Comparison of ENCODE assay signal across 8 cellular contexts in genomic region chr13:75762066-75762937, GRCh38.
DNase-seq lines count a peak whose midpoint lies in the region; ATAC-seq and TF ChIP-seq lines count a peak whose summit lies in the region.

No MANE protein-coding gene starts in this region.

- H3K27ac ChIP-seq in smooth muscle cell (ENCODE audit: low read depth): peak overlapping the region; percentile 92

- peak in 27 of 34 experiments; percentile 1 to 69 (median 23) for DNase-seq in T-cell
- peak; percentile 83 for DNase-seq in fibroblast of villous mesenchyme (ENCODE audit: low read depth)
- DNase-seq in smooth muscle cell (lab: John Stamatoyannopoulos, UW; ENCODE audit: unreplicated experiment): no peak
- DNase-seq in globus pallidus (ENCODE audit: low spot score): no peak
- no peak for DNase-seq in kidney glomerular epithelial cell (lab: John Stamatoyannopoulos, UW)
- no peak for DNase-seq in D341Med (ENCODE audit: low spot score)

- peak overlapping the region; percentile 63 for H3K9ac ChIP-seq in smooth muscle cell (ENCODE audit: low read depth)

- H4K20me1 ChIP-seq in smooth muscle cell (ENCODE audit: low read depth): peaks cover 98% of the 10 kb centered on the region

- peaks cover 72 to 76% (median 73%) of the 10 kb centered on the region in 3 donors for H3K4me1 Mint-ChIP-seq in T-cell

- H3K36me3 ChIP-seq in smooth muscle cell (ENCODE audit: low read depth): no peaks in the 10 kb centered on the region

- H3K9me3 Mint-ChIP-seq in T-cell: no peaks in the 10 kb centered on the region

- ATAC-seq in GM18909 (IDR thresholded peaks at IDR 0.05; ENCODE audit: poor library complexity, unreplicated experiment): peak; percentile 93
- ATAC-seq in HG02759 (IDR thresholded peaks at IDR 0.05; ENCODE audit: unreplicated experiment): peak; percentile 89
- peak; percentile 67 to 79 (median 71) for ATAC-seq in T-cell (replicated peaks in 1 of 4)

- peak overlapping the region; percentile 30 for H3K4me2 ChIP-seq in smooth muscle cell

- no peak overlapping the region for H2AFZ ChIP-seq in smooth muscle cell (ENCODE audit: low read depth)

- POLR2A ChIA-PET in T-cell (lab: Charles Lee): interaction anchor here in 1 of 2 donors (0.6 kb wide), 1 partner anchor 71 kb away, joined by 6 read pairs; no protein-coding TSS in a partner anchor

- peak overlapping the region; percentile 77 to 79 (median 79) for H3K4me3 Mint-ChIP-seq in T-cell

- no peaks in the 10 kb centered on the region for H3K4me1 ChIP-seq in smooth muscle cell (ENCODE audit: low read depth)

- TF ChIP-seq CTCF in fibroblast of villous mesenchyme (IDR thresholded peaks at IDR 0.05; ENCODE audit: insufficient read depth, low read depth, low read length): no peak
- TF ChIP-seq CTCF in smooth muscle cell (IDR thresholded peaks at IDR 0.05; ENCODE audit: borderline replicate concordance, insufficient read depth, poor library complexity, severe bottlenecking): no peak

- H3K27ac Mint-ChIP-seq in T-cell: peak overlapping the region; percentile 96 to 98

- peaks cover 15% of the 10 kb centered on the region for H3F3A ChIP-seq in smooth muscle cell (ENCODE audit: low read depth)

- H3K4me3 ChIP-seq in fibroblast of villous mesenchyme (ENCODE audit: low read depth, low read length) (peak overlapping the region; percentile 51), smooth muscle cell (peak overlapping the region; percentile 52)

- H3K27me3 ChIP-seq in smooth muscle cell (ENCODE audit: low read depth): no peaks in the 10 kb centered on the region

- peaks cover 80% of the 10 kb centered on the region for H3K79me2 ChIP-seq in smooth muscle cell (ENCODE audit: low read depth)

- no peaks in the 10 kb centered on the region for H3K9me3 ChIP-seq in smooth muscle cell (replicated peaks; ENCODE audit: low read depth)

- H3K27me3 Mint-ChIP-seq in T-cell: no peaks in the 10 kb centered on the region

- CTCF ChIA-PET in T-cell (lab: Charles Lee): interaction anchor here (1.0 to 3.5 kb wide), 5 partner anchors 41 to 108 kb away, joined by 3 to 14 read pairs (median 8); no protein-coding TSS in a partner anchor

- 74% methylated on average over 7 of the region's 7 CpGs for WGBS in smooth muscle cell (ENCODE audit: low lambda C conversion rate)

- H3K36me3 Mint-ChIP-seq in T-cell: peaks cover 6% of the 10 kb centered on the region

Comparison
In these comparisons a context has a peak if more than half of its experiments do, and no peak if none do; other contexts are left out.
1. DNase-seq: peak in T-cell (27 of 34) and fibroblast of villous mesenchyme (single experiment); none in smooth muscle cell (single experiment), globus pallidus (single experiment), kidney glomerular epithelial cell (single experiment) and D341Med (single experiment).
2. Peak in every context shown above with its lines, with median percentiles within 50 percentile points of each other: ATAC-seq.